In genomic region chr17:47970725-47971511, GRCh38 we compare ENCODE assay signal across 8 cellular contexts. TPM values are rescaled to one million over a fixed set of nuclear protein-coding genes. Genes with fewer than 3 reads are reported as not detected.
DNase-seq lines count a peak whose midpoint lies in the region; ATAC-seq and TF ChIP-seq lines count a peak whose summit lies in the region.

Gene CDK5RAP3 (plus strand): TSS chr17:47971113. CDS start chr17:47971147, 34 bp downstream.

- TF ChIP-seq CTCF in left lung (IDR thresholded peaks at IDR 0.05): peak; percentile 95 to 98

- H3K27ac Mint-ChIP-seq in dendritic cell treated with granulocyte-macrophage colony-stimulating factor and Interleukin-4, amounts not matched to agents 40 ng/mL and 50 ng/mL, for 4 days: peak within 1 kb of the TSS; percentile 90

- intact Hi-C loops in dendritic cell treated with granulocyte-macrophage colony-stimulating factor and Interleukin-4, amounts not matched to agents 40 ng/mL and 50 ng/mL, for 4 days (cut with micrococcal nuclease): loop anchor here (1.0 to 2.0 kb wide), 3 partner anchors 22 to 128 kb away; partner anchors contain the start of gene SP2
- intact Hi-C loops in left lung (cut with DNase I): no loop called here

- peaks cover 0 to 27% of the 10 kb centered on the region in 2 donors for H3K36me3 ChIP-seq in left lung

- peaks cover 9 to 22% of the 10 kb centered on the region in 2 donors for H3K4me1 ChIP-seq in left lung

- DNase-seq in C1 segment of cervical spinal cord (lab: John Stamatoyannopoulos, UW): peak; percentile 85 to 99 (median 98)
- DNase-seq in NCI-H748 (lab: John Stamatoyannopoulos, UW; ENCODE audit: unreplicated experiment): peak; percentile 99
- DNase-seq in activated CD4-positive, alpha-beta T cell treated with anti-CD3 and anti-CD28 coated beads, Interleukin-2, amount 50 U/mL, for 24 hours (ENCODE audit: low read depth in 1 of 2, low spot score in 1 of 2): peak; percentile 97 to 99
- peak; percentile 99 to 100 for DNase-seq in left lung
- DNase-seq in stimulated activated CD4-positive, alpha-beta T cell treated with anti-CD3 and anti-CD28 coated beads, Interleukin-4, amount 100 ng/mL, for 1 hour: peak; percentile 99

- no peaks in the 10 kb centered on the region for H3K9me3 ChIP-seq in left lung

- H3K27me3 Mint-ChIP-seq in dendritic cell treated with granulocyte-macrophage colony-stimulating factor and Interleukin-4, amounts not matched to agents 40 ng/mL and 50 ng/mL, for 4 days: no peaks in the 10 kb centered on the region

- peak within 1 kb of the TSS; percentile 75 to 81 for H3K27ac ChIP-seq in left lung

- peak within 1 kb of the TSS; percentile 86 to 96 for H3K4me3 ChIP-seq in left lung

- H3K36me3 Mint-ChIP-seq in dendritic cell treated with granulocyte-macrophage colony-stimulating factor and Interleukin-4, amounts not matched to agents 40 ng/mL and 50 ng/mL, for 4 days (ENCODE audit: low read depth): peaks cover 35% of the 10 kb centered on the region

- H3K4me1 Mint-ChIP-seq in dendritic cell treated with granulocyte-macrophage colony-stimulating factor and Interleukin-4, amounts not matched to agents 40 ng/mL and 50 ng/mL, for 4 days (ENCODE audit: low read depth): peaks cover 27% of the 10 kb centered on the region

- no peaks in the 10 kb centered on the region for H3K9me3 Mint-ChIP-seq in dendritic cell treated with granulocyte-macrophage colony-stimulating factor and Interleukin-4, amounts not matched to agents 40 ng/mL and 50 ng/mL, for 4 days

- peak within 1 kb of the TSS; percentile 93 for H3K4me3 Mint-ChIP-seq in dendritic cell treated with granulocyte-macrophage colony-stimulating factor and Interleukin-4, amounts not matched to agents 40 ng/mL and 50 ng/mL, for 4 days

- ATAC-seq in GM19328 (IDR thresholded peaks at IDR 0.05; ENCODE audit: unreplicated experiment): peak; percentile 99
- ATAC-seq in HG03521 (IDR thresholded peaks at IDR 0.05; ENCODE audit: unreplicated experiment): peak; percentile 98
- ATAC-seq in left lung: peak; percentile 99

- H3K27me3 ChIP-seq in left lung: no peaks in the 10 kb centered on the region

RNA-seq across cellular contexts. Expression of gene CDK5RAP3, which starts in this region (rescaled TPM):
- total RNA-seq in left lung: 100 to 1,000 TPM; 144 to 149 TPM

Comparison
In these comparisons a context has a peak if more than half of its experiments do, and no peak if none do; other contexts are left out.
1. Peak in every context shown above with its lines: DNase-seq, ATAC-seq, H3K4me3 ChIP-seq and H3K27ac ChIP-seq.